Comparison of ENCODE assay signal across 8 cellular contexts in the genomic region with DNA sequence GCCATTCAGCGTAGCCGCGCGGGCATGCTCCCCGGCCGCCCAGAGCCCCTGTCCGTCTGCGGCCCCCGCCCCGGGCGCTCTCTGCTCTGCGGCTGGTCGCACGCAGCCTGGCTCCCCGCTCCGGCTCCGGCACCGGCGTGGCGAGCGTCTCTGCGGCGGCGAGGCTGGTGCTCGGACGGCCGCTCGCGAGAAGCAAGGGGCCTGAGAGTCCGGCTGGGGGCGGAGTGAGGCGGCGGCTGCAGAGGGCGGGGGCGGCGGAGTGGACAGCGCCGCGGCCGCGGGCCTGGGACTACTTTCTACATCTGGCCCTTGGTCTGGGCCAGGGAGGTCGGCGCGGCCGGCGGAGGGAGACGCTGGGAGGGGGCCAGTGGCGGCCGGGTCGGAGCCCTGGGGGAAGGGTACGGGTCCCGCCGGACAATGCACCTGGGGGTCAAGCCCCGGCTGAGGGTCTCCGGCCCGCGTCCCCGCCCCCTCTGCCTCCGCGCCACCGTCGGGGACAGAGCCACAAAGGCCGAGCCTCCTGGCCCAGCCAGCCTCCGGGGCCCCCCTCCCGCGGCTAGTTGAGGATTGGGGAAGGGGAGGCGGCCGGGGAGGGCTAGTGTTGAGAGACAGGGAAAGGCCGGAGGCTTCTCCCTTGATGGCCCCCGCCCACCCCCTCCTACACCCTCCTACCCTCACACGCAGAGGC.
DNase-seq lines count a peak whose midpoint lies in the region; TF ChIP-seq lines count a peak whose summit lies in the region.

A gene with protein sequence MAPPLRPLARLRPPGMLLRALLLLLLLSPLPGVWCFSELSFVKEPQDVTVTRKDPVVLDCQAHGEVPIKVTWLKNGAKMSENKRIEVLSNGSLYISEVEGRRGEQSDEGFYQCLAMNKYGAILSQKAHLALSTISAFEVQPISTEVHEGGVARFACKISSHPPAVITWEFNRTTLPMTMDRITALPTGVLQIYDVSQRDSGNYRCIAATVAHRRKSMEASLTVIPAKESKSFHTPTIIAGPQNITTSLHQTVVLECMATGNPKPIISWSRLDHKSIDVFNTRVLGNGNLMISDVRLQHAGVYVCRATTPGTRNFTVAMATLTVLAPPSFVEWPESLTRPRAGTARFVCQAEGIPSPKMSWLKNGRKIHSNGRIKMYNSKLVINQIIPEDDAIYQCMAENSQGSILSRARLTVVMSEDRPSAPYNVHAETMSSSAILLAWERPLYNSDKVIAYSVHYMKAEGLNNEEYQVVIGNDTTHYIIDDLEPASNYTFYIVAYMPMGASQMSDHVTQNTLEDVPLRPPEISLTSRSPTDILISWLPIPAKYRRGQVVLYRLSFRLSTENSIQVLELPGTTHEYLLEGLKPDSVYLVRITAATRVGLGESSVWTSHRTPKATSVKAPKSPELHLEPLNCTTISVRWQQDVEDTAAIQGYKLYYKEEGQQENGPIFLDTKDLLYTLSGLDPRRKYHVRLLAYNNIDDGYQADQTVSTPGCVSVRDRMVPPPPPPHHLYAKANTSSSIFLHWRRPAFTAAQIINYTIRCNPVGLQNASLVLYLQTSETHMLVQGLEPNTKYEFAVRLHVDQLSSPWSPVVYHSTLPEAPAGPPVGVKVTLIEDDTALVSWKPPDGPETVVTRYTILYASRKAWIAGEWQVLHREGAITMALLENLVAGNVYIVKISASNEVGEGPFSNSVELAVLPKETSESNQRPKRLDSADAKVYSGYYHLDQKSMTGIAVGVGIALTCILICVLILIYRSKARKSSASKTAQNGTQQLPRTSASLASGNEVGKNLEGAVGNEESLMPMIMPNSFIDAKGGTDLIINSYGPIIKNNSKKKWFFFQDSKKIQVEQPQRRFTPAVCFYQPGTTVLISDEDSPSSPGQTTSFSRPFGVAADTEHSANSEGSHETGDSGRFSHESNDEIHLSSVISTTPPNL (minus strand): TSS at position 226 of the 688 bp plus-strand sequence. CDS start 221 bp downstream, at position 5.

- DNase-seq in NCI-H345 (lab: John Stamatoyannopoulos, UW) = peak; percentile 32
- DNase-seq in NCI-H345 treated with DMSO at 0.1 percent for 48 hours (lab: John Stamatoyannopoulos, UW; ENCODE audit: unreplicated experiment) = no peak
- peak in 2 of 3 experiments; percentile 87 to 90 for DNase-seq in NCI-H1417 (lab: John Stamatoyannopoulos, UW)
- peak; percentile 82 for DNase-seq in astrocyte of the spinal cord (ENCODE audit: low read depth, low spot score)
- DNase-seq in retinal pigment epithelial cell (ENCODE audit: low read depth) = no peak
- DNase-seq in effector CD4-positive, alpha-beta T cell = no peak
- no peak for DNase-seq in stimulated activated CD4-positive, alpha-beta T cell treated with anti-CD3 and anti-CD28 coated beads, Interleukin-4, amount 100 ng/mL, for 24 hours

- H3K4me3 ChIP-seq in astrocyte of the spinal cord (ENCODE audit: low read depth, low read length) (peak within 1 kb of the TSS; percentile 59), iPS-11a (ENCODE audit: low read depth, low read length) (peak within 1 kb of the TSS; percentile 56), retinal pigment epithelial cell (ENCODE audit: low read length) (peak within 1 kb of the TSS; percentile 89)

- TF ChIP-seq CTCF in astrocyte of the spinal cord (IDR thresholded peaks at IDR 0.05; ENCODE audit: low read depth, low read length) (no peak), retinal pigment epithelial cell (conservative IDR thresholded peaks at IDR 0.05; ENCODE audit: low read depth, low read length) (no peak)

- in situ Hi-C loops in astrocyte of the spinal cord (cut with HindIII; ENCODE audit: low sequenced_read_pairs) = no loop called here

Comparison
In these comparisons a context has a peak if more than half of its experiments do, and no peak if none do; other contexts are left out.
1. DNase-seq: peak in NCI-H345 (single experiment), NCI-H1417 (2 of 3) and astrocyte of the spinal cord (single experiment); none in NCI-H345 treated with DMSO at 0.1 percent for 48 hours (single experiment), retinal pigment epithelial cell (single experiment), effector CD4-positive, alpha-beta T cell (single experiment) and stimulated activated CD4-positive, alpha-beta T cell treated with anti-CD3 and anti-CD28 coated beads, Interleukin-4, amount 100 ng/mL, for 24 hours (single experiment).
2. Peak in every context shown above with its lines, with median percentiles within 50 percentile points of each other: H3K4me3 ChIP-seq.